ENCODE assay signal across 8 cellular contexts in the genomic region with DNA sequence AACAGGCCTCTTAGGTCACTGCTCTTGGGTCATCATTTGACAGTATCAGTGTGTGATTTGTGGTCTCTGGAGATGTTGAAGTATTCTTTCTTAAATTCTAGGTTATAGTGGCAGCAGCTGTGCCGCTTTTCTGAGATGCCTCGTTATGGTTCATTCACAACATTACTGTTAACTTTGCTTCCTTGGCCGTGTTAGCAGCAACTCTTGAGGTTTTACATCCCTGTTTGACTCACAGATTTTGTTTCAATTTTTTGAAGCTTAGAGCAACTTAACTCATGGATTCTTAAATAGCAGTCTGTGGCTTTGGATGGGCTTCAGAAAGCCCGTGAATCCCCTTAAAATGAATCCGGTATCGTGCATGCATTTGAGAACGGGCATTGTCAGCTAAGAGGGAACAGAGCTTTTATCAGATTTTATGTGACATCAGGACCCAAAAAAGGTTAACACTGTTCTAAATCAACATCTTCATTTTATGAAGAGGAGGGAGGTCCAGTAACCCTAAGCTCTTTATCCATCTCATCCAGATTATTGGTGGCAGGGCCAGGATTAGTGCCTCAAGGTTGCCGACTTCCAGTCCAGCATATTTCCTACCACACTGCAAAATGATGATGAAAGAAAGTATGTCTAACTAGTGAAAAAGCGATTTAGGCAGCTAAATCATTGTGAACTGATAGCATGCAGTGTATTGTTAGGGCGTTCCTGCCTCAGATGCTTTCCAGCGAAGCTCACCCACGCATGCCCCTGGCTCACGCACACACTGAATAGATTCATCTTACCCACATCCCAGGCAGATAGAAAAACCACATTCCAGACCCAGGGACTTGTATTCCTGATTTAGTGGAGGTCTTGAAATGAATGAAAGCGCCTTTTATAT. TPM values are rescaled to one million over a fixed set of nuclear protein-coding genes. Genes with fewer than 3 reads are reported as not detected.
DNase-seq lines count a peak whose midpoint lies in the region; ATAC-seq and TF ChIP-seq lines count a peak whose summit lies in the region.

No MANE protein-coding gene starts in this region.

- no peak for DNase-seq in CD8-positive, alpha-beta memory T cell
- DNase-seq in Peyer's patch (no peak), dermis blood vessel endothelial cell (peak; percentile 44), ovary (peak in 1 of 5 donors; percentile 27), HT-29 (ENCODE audit: low spot score) (no peak), epidermal melanocyte (ENCODE audit: insufficient read length, low spot score) (no peak)

- no peak for TF ChIP-seq POLR2A in Peyer's patch (IDR thresholded peaks at IDR 0.05)
- no peak for TF ChIP-seq POLR2A in ovary (IDR thresholded peaks at IDR 0.05)

- peak overlapping the region; percentile 41 to 88 (median 63) for H3K27ac Mint-ChIP-seq in CD8-positive, alpha-beta memory T cell

- H3K27me3 ChIP-seq in CD8-positive, alpha-beta memory T cell (ENCODE audit: insufficient read depth, low read length, poor library complexity, severe bottlenecking) = no peaks in the 10 kb centered on the region
- no peaks in the 10 kb centered on the region for H3K27me3 ChIP-seq in Peyer's patch
- no peaks in the 10 kb centered on the region for H3K27me3 ChIP-seq in ovary

- H3K4me1 ChIP-seq in CD8-positive, alpha-beta memory T cell (ENCODE audit: insufficient read depth, low read length) = peaks cover 69% of the 10 kb centered on the region
- H3K4me1 ChIP-seq in Peyer's patch = peaks cover 0 to 12% (median 5%) of the 10 kb centered on the region in 4 donors
- peaks cover 21% of the 10 kb centered on the region for H3K4me1 ChIP-seq in ovary (ENCODE audit: insufficient read depth)

- TF ChIP-seq EP300 in ovary (IDR thresholded peaks at IDR 0.05) = no peak

- H3K4me1 Mint-ChIP-seq in CD8-positive, alpha-beta memory T cell = peaks cover 72 to 79% (median 76%) of the 10 kb centered on the region in 3 donors

- H3K4me3 ChIP-seq in CD8-positive, alpha-beta memory T cell (ENCODE audit: low read length) = peak overlapping the region; percentile 33
- peak overlapping the region in 2 of 4 donors; percentile 23 to 54 for H3K4me3 ChIP-seq in Peyer's patch
- peak overlapping the region; percentile 78 for H3K4me3 ChIP-seq in ovary

- H3K9me3 Mint-ChIP-seq in CD8-positive, alpha-beta memory T cell = peaks cover 0 to 2% (median 0%) of the 10 kb centered on the region in 5 donors

- WGBS in ovary, 3 donors = 6 to 24% (median 10%) methylated on average over 14 of the region's 14 CpGs

- POLR2A ChIA-PET in CD8-positive, alpha-beta memory T cell (lab: Charles Lee) = interaction anchor here (0.7 to 1.7 kb wide), 3 partner anchors 15 to 971 kb away, joined by 3 to 4 read pairs (median 4); no protein-coding TSS in a partner anchor

- H3K27ac ChIP-seq in CD8-positive, alpha-beta memory T cell (ENCODE audit: low read depth, low read length) = no peak overlapping the region
- H3K27ac ChIP-seq in Peyer's patch (peak overlapping the region in 3 of 4 donors; percentile 22 to 47 (median 43)), ovary (peak overlapping the region; percentile 13 to 57)

- TF ChIP-seq CTCF in Peyer's patch (IDR thresholded peaks at IDR 0.05) (no peak), ovary (IDR thresholded peaks at IDR 0.05) (no peak)

- H3K27me3 Mint-ChIP-seq in CD8-positive, alpha-beta memory T cell = no peaks in the 10 kb centered on the region

- H3K36me3 Mint-ChIP-seq in CD8-positive, alpha-beta memory T cell = peaks cover 10 to 68% (median 24%) of the 10 kb centered on the region in 3 donors

- CTCF ChIA-PET in CD8-positive, alpha-beta memory T cell (lab: Charles Lee) = interaction anchor here (0.7 to 2.4 kb wide), 5 partner anchors 209 to 942 kb away, joined by 3 to 11 read pairs (median 4); no protein-coding TSS in a partner anchor

- intact Hi-C loops in ovary (cut with DNase I) = loop anchor here in 3 of 4 donors (5.0 to 10.0 kb wide), 4 partner anchors 203 to 285 kb away; no protein-coding TSS in a partner anchor

- H3K9me3 ChIP-seq in CD8-positive, alpha-beta memory T cell (ENCODE audit: low read length) = no peaks in the 10 kb centered on the region
- no peaks in the 10 kb centered on the region for H3K9me3 ChIP-seq in Peyer's patch
- H3K9me3 ChIP-seq in ovary = no peaks in the 10 kb centered on the region

- H3K36me3 ChIP-seq in CD8-positive, alpha-beta memory T cell (ENCODE audit: insufficient read depth, low read length) = peaks cover 44% of the 10 kb centered on the region
- H3K36me3 ChIP-seq in Peyer's patch (no peaks in the 10 kb centered on the region), ovary (no peaks in the 10 kb centered on the region)

- peak overlapping the region; percentile 93 to 100 (median 99) for H3K4me3 Mint-ChIP-seq in CD8-positive, alpha-beta memory T cell

- ATAC-seq in GM21576 (IDR thresholded peaks at IDR 0.05; ENCODE audit: unreplicated experiment) (no peak), HG03280 (IDR thresholded peaks at IDR 0.05; ENCODE audit: unreplicated experiment) (no peak)

RNA-seq across cellular contexts. Expression of gene TRIB2, which starts 5.1 kb away (rescaled TPM):
- total RNA-seq in CD8-positive, alpha-beta memory T cell = 1 to 10 TPM; 9.4 to 9.6 TPM
- 48.6 TPM for polyA plus RNA-seq in CD8-positive, alpha-beta memory T cell
- 10 to 100 TPM in 3 of 4 donors, 1 to 10 TPM in 1; 6.8 to 58.6 (median 12.6) TPM for total RNA-seq in Peyer's patch
- 73.6 and 141 TPM in 2 replicates for total RNA-seq in dermis blood vessel endothelial cell
- 100 to 1,000 TPM in 4 of 7 donors, 10 to 100 TPM in 3; 68.1 to 209 (median 103) TPM for total RNA-seq in ovary
- polyA plus RNA-seq in ovary = 10 to 100 TPM; 60.4 to 94.7 TPM
- 5.7 and 8.6 TPM in 2 replicates for total RNA-seq in HT-29 (2014; rRNA removed; shearing (Covaris generic))
